9 cellular contexts compared by ENCODE assay signal in the genomic region with DNA sequence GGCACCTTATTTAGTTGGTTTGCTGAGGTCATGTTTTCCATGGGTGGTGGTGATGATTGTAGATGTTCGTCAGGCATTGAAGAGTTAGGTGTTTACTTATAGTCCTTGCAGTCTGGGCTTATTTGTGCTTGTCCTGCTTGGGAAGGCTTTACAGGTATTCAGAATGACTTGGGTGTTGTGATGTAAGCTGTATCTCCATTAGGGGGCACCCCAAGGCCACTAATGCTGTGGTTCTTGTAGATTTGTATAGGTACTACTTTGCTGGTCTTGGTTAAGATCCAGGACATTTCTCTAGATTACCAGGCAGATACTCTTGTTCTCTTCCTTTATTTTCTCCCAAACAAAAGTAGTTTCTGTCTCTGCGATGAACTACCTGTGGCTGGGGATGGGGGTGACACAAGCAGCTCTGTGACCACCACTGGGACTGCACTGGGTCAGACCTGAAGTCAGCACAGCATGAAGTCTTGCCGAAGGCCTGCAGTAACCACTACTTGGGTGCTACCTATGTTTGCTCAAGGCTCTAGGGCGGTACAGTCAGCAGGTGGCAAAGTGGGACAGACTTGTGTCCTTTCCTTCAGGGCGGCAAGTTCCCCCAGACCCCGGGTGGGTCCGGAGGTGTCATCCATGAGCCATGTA. TPM values are rescaled to one million over a fixed set of nuclear protein-coding genes. Genes with fewer than 3 reads are reported as not detected.
DNase-seq lines count a peak whose midpoint lies in the region; ATAC-seq and TF ChIP-seq lines count a peak whose summit lies in the region.
"Had no signal": no experiment of that assay in that cellular context is flagged by ENCODE, and none has a peak within 500 bp of the region (broad histone marks: within the 10 kb centered on the region; RNA-seq: fewer than 3 reads in every experiment).

No MANE protein-coding gene starts in this region.

- WGBS in sigmoid colon, 2 donors, result 80 to 88% methylated on average over 7 of the region's 7 CpGs

- no peaks in the 10 kb centered on the region for H3K27me3 ChIP-seq in lower lobe of right lung (ENCODE audit: low read depth)
- H3K27me3 ChIP-seq in sigmoid colon, result no peaks in the 10 kb centered on the region

- ATAC-seq in GM19324 (IDR thresholded peaks at IDR 0.05; ENCODE audit: low FRiP score, unreplicated experiment) (peak; percentile 49), HG03565 (IDR thresholded peaks at IDR 0.05; ENCODE audit: unreplicated experiment) (peak; percentile 59), lower lobe of right lung (peak; percentile 21 to 51), Right ventricle myocardium superior (ENCODE audit: poor library complexity) (no peak)

- TF ChIP-seq POLR2A in sigmoid colon (IDR thresholded peaks at IDR 0.05), result no peak

- H3K27ac ChIP-seq in VCaP (no peak overlapping the region), lower lobe of right lung (no peak overlapping the region), sigmoid colon (no peak overlapping the region)
- H3K27ac ChIP-seq: SK-N-MC had no signal

- H3K4me1 ChIP-seq in lower lobe of right lung (no peaks in the 10 kb centered on the region), sigmoid colon (no peaks in the 10 kb centered on the region)

- no peak overlapping the region for H3K4me3 ChIP-seq in lower lobe of right lung
- no peak overlapping the region for H3K4me3 ChIP-seq in sigmoid colon
- H3K4me3 ChIP-seq: SK-N-MC had no signal

- intact Hi-C loops in lower lobe of right lung (cut with DNase I) (no loop called here), sigmoid colon (cut with DNase I) (no loop called here), Right ventricle myocardium superior (cut with DNase I) (no loop called here)

- DNase-seq in DMS153 (lab: John Stamatoyannopoulos, UW) (peak; percentile 21), lower lobe of right lung (no peak), sigmoid colon (no peak), Right ventricle myocardium superior (no peak), AG08396 (ENCODE audit: low spot score) (no peak)

- no peak for TF ChIP-seq EP300 in sigmoid colon (IDR thresholded peaks at IDR 0.05)

- H3K36me3 ChIP-seq in lower lobe of right lung (no peaks in the 10 kb centered on the region), sigmoid colon (no peaks in the 10 kb centered on the region)

- no peaks in the 10 kb centered on the region for H3K9me3 ChIP-seq in lower lobe of right lung
- no peaks in the 10 kb centered on the region for H3K9me3 ChIP-seq in sigmoid colon

- TF ChIP-seq CTCF in VCaP (conservative IDR thresholded peaks at IDR 0.05) (peak; percentile 20; the same call in 1 of the 2 replicates), lower lobe of right lung (IDR thresholded peaks at IDR 0.05) (peak; percentile 24), sigmoid colon (IDR thresholded peaks at IDR 0.05) (no peak)

RNA-seq across cellular contexts. Expression of gene FBXO33, which starts 35.8 kb away (rescaled TPM):
- 12.8 TPM for total RNA-seq in lower lobe of right lung
- total RNA-seq in sigmoid colon, result 10 to 100 TPM in 2 of 4 donors, 1 to 10 TPM in 2; 7.2 to 12.2 (median 10.7) TPM
- polyA plus RNA-seq in sigmoid colon, result 1 to 10 TPM; 4.2 to 6.9 (median 5.7) TPM
- 3.7 TPM for total RNA-seq in Right ventricle myocardium superior

Comparison
In these comparisons a context has a peak if more than half of its experiments do, and no peak if none do; other contexts are left out.
1. CTCF ChIP-seq: peak in VCaP (single experiment) and lower lobe of right lung (single experiment); none in sigmoid colon (0 of 4).